17 cellular contexts compared by ENCODE assay signal in genomic region chr3:117557008-117557407, GRCh38.
DNase-seq lines count a peak whose midpoint lies in the region; ATAC-seq, FAIRE-seq and TF ChIP-seq lines count a peak whose summit lies in the region.
"Had no signal": no experiment of that assay in that cellular context is flagged by ENCODE, and none has a peak within 500 bp of the region (broad histone marks: within the 10 kb centered on the region; RNA-seq: fewer than 3 reads in every experiment).

No MANE protein-coding gene starts in this region.

- DNase-seq in A549 (ENCODE audit: low read depth in 1 of 2, low spot score in 1 of 2): no peak
- DNase-seq in D721Med (ENCODE audit: insufficient read length, low spot score): no peak
- no peak for DNase-seq in H1 (ENCODE audit: low read depth in 1 of 2, low spot score in 2 of 2)
- DNase-seq in T-helper 2 cell: no peak
- DNase-seq in GDM1 (lab: John Stamatoyannopoulos, UW): no peak
- DNase-seq: Caco-2; CD4-positive, CD25-positive, alpha-beta regulatory T cell; CD8-positive, alpha-beta T cell; DMS53; DMS79 treated with DMSO at 0.1 percent for 48 hours; GOT3; H7; HCEC 1CT had no signal

- H3K23ac ChIP-seq in H1 (ENCODE audit: insufficient read length): no peak overlapping the region

- H4K20me1 ChIP-seq in H1 (replicated peaks in 1 of 2; ENCODE audit: control insufficient read depth in 1 of 2, insufficient read depth in 2 of 2, low read length in 2 of 2): no peaks in the 10 kb centered on the region
- H4K20me1 ChIP-seq in neural cell (ENCODE audit: insufficient read depth): no peaks in the 10 kb centered on the region
- H4K20me1 ChIP-seq: BLaER1 had no signal

- POLR2A ChIA-PET in A549 (lab: Yijun Ruan, JAX): no interaction called here
- POLR2A ChIA-PET in H1 (lab: Charles Lee; ENCODE audit: partially characterized antibody): no interaction called here

- no peak for TF ChIP-seq RAD21 in A549 (conservative IDR thresholded peaks at IDR 0.05 in 1 of 2, IDR thresholded peaks at IDR 0.05 in 1 of 2)
- no peak for TF ChIP-seq RAD21 in H1 (IDR thresholded peaks at IDR 0.05 in 1 of 2, conservative IDR thresholded peaks at IDR 0.05 in 1 of 2; ENCODE audit: low read depth in 2 of 2, low read length in 2 of 2)
- no peak for TF ChIP-seq RAD21 in neural cell (conservative IDR thresholded peaks at IDR 0.05)

- no peak overlapping the region for H2AFZ ChIP-seq in H1 (ENCODE audit: low read length)
- H2AFZ ChIP-seq in neural cell (ENCODE audit: low read depth, low read length): no peak overlapping the region

- TF ChIP-seq POLR2A in A549 (IDR thresholded peaks at IDR 0.05; ENCODE audit: low read length) (no peak), H1 (IDR thresholded peaks at IDR 0.05; ENCODE audit: control extremely low read depth in 1 of 2, low read depth in 2 of 2, low read length in 2 of 2) (no peak)

- H3K23me2 ChIP-seq in H1 (ENCODE audit: low read depth, low read length): no peaks in the 10 kb centered on the region

- H2BK120ac ChIP-seq in H1 (replicated peaks; ENCODE audit: low read depth, low read length): no peak overlapping the region

- peaks cover 4% of the 10 kb centered on the region for H3F3A ChIP-seq in neural cell (ENCODE audit: insufficient read depth, low read length, poor library complexity, severe bottlenecking)

- no peak overlapping the region for H3K14ac ChIP-seq in H1 (ENCODE audit: insufficient read length)

- no peak overlapping the region for H2BK12ac ChIP-seq in H1 (ENCODE audit: low read depth, low read length)

- no peak for ATAC-seq in A549
- ATAC-seq: CD8-positive, alpha-beta T cell had no signal

- H2AK5ac ChIP-seq in H1 (ENCODE audit: low read depth, low read length): no peak overlapping the region

- H4K5ac ChIP-seq in H1 (ENCODE audit: insufficient read length, low read depth, low read length): no peak overlapping the region

- H4K8ac ChIP-seq in H1 (ENCODE audit: extremely low read depth, insufficient read depth, low read length): no peak overlapping the region

- no peak for TF ChIP-seq EP300 in A549 (IDR thresholded peaks at IDR 0.05)
- no peak for TF ChIP-seq EP300 in H1 (IDR thresholded peaks at IDR 0.05; ENCODE audit: borderline replicate concordance in 1 of 2, low read depth in 2 of 2, low read length in 2 of 2)
- TF ChIP-seq EP300 in neural cell (conservative IDR thresholded peaks at IDR 0.05; ENCODE audit: poor library complexity, severe bottlenecking): no peak

- no peaks in the 10 kb centered on the region for H3K79me1 ChIP-seq in H1 (ENCODE audit: low read depth, low read length)

- H3K36me3 ChIP-seq in H1 (ENCODE audit: control insufficient read depth in 2 of 4, insufficient read depth in 4 of 4, low read length in 3 of 4) (no peaks in the 10 kb centered on the region), neural cell (ENCODE audit: insufficient read depth, low read length) (no peaks in the 10 kb centered on the region)
- H3K36me3 ChIP-seq: BLaER1 had no signal

- H3K79me2 ChIP-seq in H1 (ENCODE audit: control insufficient read depth in 1 of 2, insufficient read depth in 2 of 2, low read length in 2 of 2) (no peaks in the 10 kb centered on the region), neural cell (replicated peaks; ENCODE audit: insufficient read depth, low read length) (no peaks in the 10 kb centered on the region)

- 0 out of 3 replicates have a peak, but pooled peaks cover 3% of the 10 kb centered on the region for H3K9me3 ChIP-seq in A549
- H3K9me3 ChIP-seq in H1 (ENCODE audit: insufficient read depth in 2 of 2, low read depth in 1 of 2, low read length in 1 of 2): no peaks in the 10 kb centered on the region
- no peaks in the 10 kb centered on the region for H3K9me3 ChIP-seq in neural cell (ENCODE audit: low read length)
- H3K9me3 ChIP-seq: BLaER1, Caco-2 had no signal

- H3K4me2 ChIP-seq in A549 (no peak overlapping the region), H1 (ENCODE audit: insufficient read depth in 1 of 2, low read depth in 2 of 2, low read length in 2 of 2) (no peak overlapping the region), neural cell (ENCODE audit: low read length) (peak overlapping the region; percentile 17)
- H3K4me2 ChIP-seq: BLaER1 had no signal

- H3K9me2 ChIP-seq in neural cell (ENCODE audit: insufficient read depth, low read length): no peaks in the 10 kb centered on the region

- no peak overlapping the region for H3K4ac ChIP-seq in H1 (replicated peaks; ENCODE audit: insufficient read length, low read depth, low read length)

- H3K4me1 ChIP-seq in A549 (peaks cover 24% of the 10 kb centered on the region; the same call in 2 of the 3 replicates), H1 (replicated peaks in 1 of 4; ENCODE audit: control insufficient read depth in 3 of 4, insufficient read depth in 4 of 4, low read length in 3 of 4) (no peaks in the 10 kb centered on the region)
- H3K4me1 ChIP-seq: BLaER1, Caco-2 had no signal

- H3K27ac ChIP-seq in A549: no peak overlapping the region
- no peak overlapping the region for H3K27ac ChIP-seq in H1 (ENCODE audit: low read depth, low read length)
- H3K27ac ChIP-seq in neural cell (ENCODE audit: low read length): peak overlapping the region; percentile 65
- H3K27ac ChIP-seq: BLaER1, C4-2B had no signal

- H4K91ac ChIP-seq in H1 (replicated peaks; ENCODE audit: insufficient read length, low read length): no peak overlapping the region

- no peak overlapping the region for H3K18ac ChIP-seq in H1 (ENCODE audit: extremely low read depth, low read length)

- H3K9ac ChIP-seq in H1 (replicated peaks in 1 of 4; ENCODE audit: extremely low read depth in 1 of 4, low read depth in 3 of 4, low read length in 3 of 4): no peak overlapping the region
- H3K9ac ChIP-seq in neural cell (ENCODE audit: low read length): no peak overlapping the region
- H3K9ac ChIP-seq: BLaER1 had no signal

- H3K27me3 ChIP-seq in H1 (replicated peaks in 1 of 4; ENCODE audit: control insufficient read depth in 3 of 4, extremely low read depth in 1 of 4, insufficient read depth in 3 of 4, low read length in 3 of 4) (peaks cover 0 to 2% (median 0%) of the 10 kb centered on the region in 4 experiments; a peak in 1 of 7 replicates), neural cell (ENCODE audit: insufficient read depth, low read depth, low read length) (no peaks in the 10 kb centered on the region)
- H3K27me3 ChIP-seq: BLaER1 had no signal

- FAIRE-seq in A549 (lab: Jason Lieb, UNC) (no peak), D721Med (lab: Jason Lieb, UNC) (peak; percentile 87), H1 (lab: Jason Lieb, UNC) (no peak)
- FAIRE-seq: GM12892 had no signal

- H2BK20ac ChIP-seq in H1 (ENCODE audit: low read length): no peak overlapping the region

- H2BK5ac ChIP-seq in H1 (ENCODE audit: low read depth, low read length): no peak overlapping the region

- TF ChIP-seq CTCF in A549 (IDR thresholded peaks at IDR 0.05) (no peak), D721Med (IDR thresholded peaks at IDR 0.05; ENCODE audit: insufficient read depth, missing control alignments) (no peak), H1 (IDR thresholded peaks at IDR 0.05; ENCODE audit: control extremely low read depth in 1 of 3, insufficient read depth in 1 of 3, low read depth in 1 of 3, low read length in 3 of 3) (no peak), neural cell (IDR thresholded peaks at IDR 0.05; ENCODE audit: poor library complexity, severe bottlenecking) (no peak)

- CTCF ChIA-PET in A549 (lab: Yijun Ruan, JAX) (no interaction called here), H1 (lab: Charles Lee; ENCODE audit: partially characterized antibody) (interaction anchor here (0.7 kb wide), 1 partner anchor 248 kb away, joined by 4 read pairs; no protein-coding TSS in a partner anchor)

- no peak overlapping the region for H3K56ac ChIP-seq in H1 (replicated peaks; ENCODE audit: insufficient read length, low read depth, low read length)

- no peak overlapping the region for H3K4me3 ChIP-seq in A549
- H3K4me3 ChIP-seq in H1 (ENCODE audit: extremely low read depth in 1 of 4, insufficient read depth in 2 of 4, low read depth in 3 of 4, low read length in 4 of 4): no peak overlapping the region
- H3K4me3 ChIP-seq in neural cell (ENCODE audit: low read length): peak overlapping the region; percentile 14
- H3K4me3 ChIP-seq: BLaER1 had no signal

- H2BK15ac ChIP-seq in H1 (ENCODE audit: low read length): no peak overlapping the region

TF ChIP-seq in A549, 52 proteins besides CTCF, POLR2A, EP300 and RAD21 (continues in another document):
- no peak for TF ChIP-seq KDM5A (IDR thresholded peaks at IDR 0.05)
- peak; percentile 87 for TF ChIP-seq MAFK (IDR thresholded peaks at IDR 0.05; ENCODE audit: partially characterized antibody)
- no peak for TF ChIP-seq HOXA7 (CRISPR knock-in tag; IDR thresholded peaks at IDR 0.05)
- TF ChIP-seq SMC3 (IDR thresholded peaks at IDR 0.05): no peak
- no peak for TF ChIP-seq PHF8 (IDR thresholded peaks at IDR 0.05; ENCODE audit: borderline replicate concordance, low read depth)

TF ChIP-seq in H1, 55 proteins besides CTCF, POLR2A, EP300 and RAD21:
- TF ChIP-seq SIX5 (IDR thresholded peaks at IDR 0.05; ENCODE audit: low read depth, low read length) (no peak), MAFK (IDR thresholded peaks at IDR 0.05; ENCODE audit: low read depth, low read length) (peak; percentile 46; the same call in 1 of the 2 replicates)

TF ChIP-seq in neural cell, 6 proteins besides CTCF, POLR2A, EP300 and RAD21 (continues in another document):
- TF ChIP-seq TAF1 (IDR thresholded peaks at IDR 0.05; ENCODE audit: low read depth) (no peak), MXI1 (conservative IDR thresholded peaks at IDR 0.05; ENCODE audit: poor library complexity, severe bottlenecking) (no peak), POLR2AphosphoS5 (IDR thresholded peaks at IDR 0.05) (no peak)

Comparison
In these comparisons a context has a peak if more than half of its experiments do, and no peak if none do; other contexts are left out.
1. Of the 18 proteins assayed by ChIP-seq in both H1 and A549: peak only in H1: none; only in A549: none; in both: MAFK; in neither: 17.